1 cellular context compared by ENCODE assay signal in the genomic region with DNA sequence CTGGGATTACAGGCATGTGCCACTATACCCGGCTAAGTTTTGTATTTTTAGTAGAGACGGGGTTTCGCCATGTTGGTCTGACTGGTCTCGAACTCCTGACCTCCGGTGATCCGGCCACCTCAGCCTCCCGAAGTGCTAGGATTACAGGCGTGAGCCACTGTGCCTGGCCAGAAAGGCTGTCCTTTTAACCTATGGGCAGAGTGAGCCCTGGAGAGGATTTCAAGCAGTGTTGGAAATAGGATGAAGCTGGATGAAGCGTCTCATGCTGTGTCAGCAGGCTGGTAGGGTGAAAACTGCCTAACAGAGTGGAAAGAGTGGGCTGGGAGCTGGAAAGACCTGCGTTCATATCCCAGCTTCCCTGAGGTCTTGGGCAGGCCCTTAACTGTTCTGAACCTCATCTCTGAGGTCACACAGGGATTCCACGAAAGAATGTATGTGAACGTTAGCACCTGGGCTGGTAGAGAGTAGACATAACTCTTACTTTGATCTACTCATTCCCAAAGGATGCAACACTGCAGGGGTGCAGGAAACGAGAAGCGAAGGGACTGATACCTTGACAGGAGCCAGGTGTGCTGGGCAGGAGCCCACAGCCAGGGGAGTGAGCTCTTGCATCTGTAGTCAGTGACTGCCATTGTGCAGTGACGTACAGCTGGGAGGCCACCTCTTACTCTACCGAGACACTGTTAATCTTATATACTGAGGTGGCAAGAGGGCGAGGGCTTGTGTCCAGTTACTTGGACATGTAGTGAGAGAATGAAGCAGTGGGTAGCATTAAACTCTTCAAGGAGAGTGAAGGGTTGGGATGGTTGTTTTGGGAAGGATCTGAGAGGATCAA.
A peak's percentile ranks its signal among the peaks of the same experiment; 100 is the strongest.
TF ChIP-seq lines count a peak whose summit lies in the region.

No MANE protein-coding gene starts in this region.

TF ChIP-seq in H1, 55 proteins besides CTCF, POLR2A, EP300 and RAD21:
- TF ChIP-seq RXRA (IDR thresholded peaks at IDR 0.05; ENCODE audit: insufficient read depth, low read depth, low read length) = no peak
- no peak for TF ChIP-seq ASH2L (IDR thresholded peaks at IDR 0.05; ENCODE audit: low read length)
- TF ChIP-seq SIN3A (conservative IDR thresholded peaks at IDR 0.05 in 1 of 2, IDR thresholded peaks at IDR 0.05 in 1 of 2; ENCODE audit: low read depth in 1 of 2, low read length in 2 of 2) = 0 out of 4 replicates have a peak, but pooled peaks of 1 of the 2 experiments have one; percentile 36
TF ChIP-seq in H1: peak in this region for 1.
